In genomic region chrX:110853610-110854009, GRCh38 we compare ENCODE assay signal across 9 cellular contexts. TPM values are rescaled to one million over a fixed set of nuclear protein-coding genes. Genes with fewer than 3 reads are reported as not detected.
DNase-seq lines count a peak whose midpoint lies in the region; ATAC-seq and TF ChIP-seq lines count a peak whose summit lies in the region.
"Had no signal": no experiment of that assay in that cellular context is flagged by ENCODE, and none has a peak within 500 bp of the region (broad histone marks: within the 10 kb centered on the region; RNA-seq: fewer than 3 reads in every experiment).

No MANE protein-coding gene starts in this region.

- 20 to 44% (median 32%) methylated on average over 3 to 7 of the region's 7 CpGs for WGBS in stomach, 5 donors

- TF ChIP-seq EP300 in stomach (IDR thresholded peaks at IDR 0.05), result no peak

- POLR2A ChIA-PET in AG04450 (lab: Yijun Ruan, JAX), result no interaction called here

- peak; percentile 19; the same call in 1 of the 2 replicates for TF ChIP-seq CTCF in AG04450 (IDR thresholded peaks at IDR 0.05; ENCODE audit: low read depth, low read length)
- TF ChIP-seq CTCF in stomach (IDR thresholded peaks at IDR 0.05), result peak in 3 of 7 experiments; percentile 17 to 37 (median 28)

- no peaks in the 10 kb centered on the region for H3K27me3 ChIP-seq in AG04450 (ENCODE audit: control insufficient read depth, insufficient read depth, low read length)
- H3K27me3 ChIP-seq in stomach, result peaks cover 0 to 5% (median 0%) of the 10 kb centered on the region in 3 donors
- H3K27me3 ChIP-seq: neutrophil had no signal

- CTCF ChIA-PET in AG04450 (lab: Charles Lee), result interaction anchor here (0.8 to 2.1 kb wide), 4 partner anchors 391 to 435 kb away, joined by 3 to 10 read pairs (median 5); no protein-coding TSS in a partner anchor

- intact Hi-C loops in stomach (cut with DNase I; ENCODE audit: low total_unique reads), result loop anchor here (10.0 kb wide), 1 partner anchor 141 kb away; no protein-coding TSS in a partner anchor

- H3K36me3 ChIP-seq in stomach, result no peaks in the 10 kb centered on the region
- H3K36me3 ChIP-seq: neutrophil had no signal

- H3K4me3 ChIP-seq in AG04450 (ENCODE audit: low read depth, low read length) (no peak overlapping the region), stomach (no peak overlapping the region)

- DNase-seq in AG04450 (ENCODE audit: low read depth, low spot score) (no peak), NCI-H2171 treated with DMSO at 0.1 percent for 48 hours (lab: John Stamatoyannopoulos, UW) (peak; percentile 89), ecto neural progenitor cell (ENCODE audit: low spot score) (peak; percentile 57), pons (ENCODE audit: low spot score) (peak; percentile 19), stomach (no peak)

- H3K4me1 ChIP-seq in stomach, result no peaks in the 10 kb centered on the region

- H3K9me3 ChIP-seq in AG04450 (ENCODE audit: control insufficient read depth, insufficient read depth, low read length) (no peaks in the 10 kb centered on the region), stomach (peaks cover 0 to 4% (median 0%) of the 10 kb centered on the region in 4 donors)
- H3K9me3 ChIP-seq: neutrophil had no signal

- TF ChIP-seq POLR2A in stomach (IDR thresholded peaks at IDR 0.05), result no peak

- no peak overlapping the region for H3K27ac ChIP-seq in AG04450 (ENCODE audit: low read depth, low read length)
- H3K27ac ChIP-seq in stomach, result no peak overlapping the region
- H3K27ac ChIP-seq: neutrophil had no signal

- peak; percentile 41 for ATAC-seq in GM21723 (IDR thresholded peaks at IDR 0.05; ENCODE audit: unreplicated experiment)
- no peak for ATAC-seq in HG02938 (IDR thresholded peaks at IDR 0.05; ENCODE audit: unreplicated experiment)
- ATAC-seq in GM21390 (IDR thresholded peaks at IDR 0.05; ENCODE audit: unreplicated experiment), result no peak

RNA-seq across cellular contexts. Expression of gene CHRDL1, which starts 58.0 kb away (rescaled TPM):
- polyA plus RNA-seq in AG04450 (2011; rRNA removed), result 0.14 and 0.19 TPM in 2 replicates
- not detected in 2 replicates for polyA minus RNA-seq in AG04450 (2011; rRNA and poly(A)+ RNA removed)
- total RNA-seq in stomach, result 100 to 1,000 TPM in 1 of 5 donors, 10 to 100 TPM in 1, 1 to 10 TPM in 3; 3.2 to 140 (median 7.0) TPM
- 10 to 100 TPM in 1 of 3 donors, 1 to 10 TPM in 2; 2.6 to 10.5 (median 3.3) TPM for polyA plus RNA-seq in stomach

Comparison
In these comparisons a context has a peak if more than half of its experiments do, and no peak if none do; other contexts are left out.
1. DNase-seq: peak in NCI-H2171 treated with DMSO at 0.1 percent for 48 hours (single experiment), ecto neural progenitor cell (single experiment) and pons (single experiment); none in AG04450 (single experiment) and stomach (single experiment).